Comparison of ENCODE assay signal across 1 cellular context in the genomic region with DNA sequence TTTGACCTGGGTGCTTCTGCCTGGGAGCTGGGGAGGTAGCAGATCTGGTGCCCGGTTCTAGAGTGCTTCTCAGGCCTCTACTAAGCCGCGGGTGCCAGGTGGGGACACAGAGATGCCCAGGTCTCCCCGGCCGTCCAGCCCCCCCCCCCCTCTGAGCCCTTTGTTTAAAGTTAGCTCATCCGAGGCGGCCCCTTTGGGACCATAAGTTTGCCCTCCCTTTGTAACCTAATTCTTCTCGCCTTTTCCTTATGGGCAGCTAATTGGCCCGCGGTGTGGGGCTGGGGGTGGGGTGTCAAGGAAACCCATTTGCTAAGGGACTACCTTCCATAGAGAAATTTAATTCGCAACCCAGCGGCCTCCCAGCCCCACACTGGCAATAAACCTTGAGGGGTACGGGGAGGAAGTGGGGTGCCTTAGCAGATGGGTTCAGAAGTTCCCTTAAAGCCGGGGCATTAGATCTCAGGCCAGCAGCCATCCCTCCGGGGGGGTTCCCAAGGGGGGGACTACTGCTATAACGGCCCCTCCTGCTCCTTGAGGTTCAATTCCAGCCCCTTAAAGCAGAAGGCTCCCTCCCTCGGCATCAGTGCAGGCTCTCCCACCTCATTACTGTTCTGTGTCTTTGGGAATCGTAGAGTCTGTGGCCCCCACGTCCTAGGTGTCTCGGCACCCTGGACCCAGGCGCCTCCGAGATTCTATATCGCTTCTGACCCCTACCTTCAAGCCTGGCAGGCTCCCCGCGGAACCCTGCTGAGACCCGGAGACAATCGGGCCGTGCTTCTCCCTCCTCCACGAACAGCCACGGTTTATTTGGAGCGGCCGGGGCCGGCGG.
TF ChIP-seq lines count a peak whose summit lies in the region.

No MANE protein-coding gene starts in this region.

TF ChIP-seq in GM23338, 12 proteins besides CTCF, POLR2A, EP300 and RAD21:
- TF ChIP-seq, protein P1, sequence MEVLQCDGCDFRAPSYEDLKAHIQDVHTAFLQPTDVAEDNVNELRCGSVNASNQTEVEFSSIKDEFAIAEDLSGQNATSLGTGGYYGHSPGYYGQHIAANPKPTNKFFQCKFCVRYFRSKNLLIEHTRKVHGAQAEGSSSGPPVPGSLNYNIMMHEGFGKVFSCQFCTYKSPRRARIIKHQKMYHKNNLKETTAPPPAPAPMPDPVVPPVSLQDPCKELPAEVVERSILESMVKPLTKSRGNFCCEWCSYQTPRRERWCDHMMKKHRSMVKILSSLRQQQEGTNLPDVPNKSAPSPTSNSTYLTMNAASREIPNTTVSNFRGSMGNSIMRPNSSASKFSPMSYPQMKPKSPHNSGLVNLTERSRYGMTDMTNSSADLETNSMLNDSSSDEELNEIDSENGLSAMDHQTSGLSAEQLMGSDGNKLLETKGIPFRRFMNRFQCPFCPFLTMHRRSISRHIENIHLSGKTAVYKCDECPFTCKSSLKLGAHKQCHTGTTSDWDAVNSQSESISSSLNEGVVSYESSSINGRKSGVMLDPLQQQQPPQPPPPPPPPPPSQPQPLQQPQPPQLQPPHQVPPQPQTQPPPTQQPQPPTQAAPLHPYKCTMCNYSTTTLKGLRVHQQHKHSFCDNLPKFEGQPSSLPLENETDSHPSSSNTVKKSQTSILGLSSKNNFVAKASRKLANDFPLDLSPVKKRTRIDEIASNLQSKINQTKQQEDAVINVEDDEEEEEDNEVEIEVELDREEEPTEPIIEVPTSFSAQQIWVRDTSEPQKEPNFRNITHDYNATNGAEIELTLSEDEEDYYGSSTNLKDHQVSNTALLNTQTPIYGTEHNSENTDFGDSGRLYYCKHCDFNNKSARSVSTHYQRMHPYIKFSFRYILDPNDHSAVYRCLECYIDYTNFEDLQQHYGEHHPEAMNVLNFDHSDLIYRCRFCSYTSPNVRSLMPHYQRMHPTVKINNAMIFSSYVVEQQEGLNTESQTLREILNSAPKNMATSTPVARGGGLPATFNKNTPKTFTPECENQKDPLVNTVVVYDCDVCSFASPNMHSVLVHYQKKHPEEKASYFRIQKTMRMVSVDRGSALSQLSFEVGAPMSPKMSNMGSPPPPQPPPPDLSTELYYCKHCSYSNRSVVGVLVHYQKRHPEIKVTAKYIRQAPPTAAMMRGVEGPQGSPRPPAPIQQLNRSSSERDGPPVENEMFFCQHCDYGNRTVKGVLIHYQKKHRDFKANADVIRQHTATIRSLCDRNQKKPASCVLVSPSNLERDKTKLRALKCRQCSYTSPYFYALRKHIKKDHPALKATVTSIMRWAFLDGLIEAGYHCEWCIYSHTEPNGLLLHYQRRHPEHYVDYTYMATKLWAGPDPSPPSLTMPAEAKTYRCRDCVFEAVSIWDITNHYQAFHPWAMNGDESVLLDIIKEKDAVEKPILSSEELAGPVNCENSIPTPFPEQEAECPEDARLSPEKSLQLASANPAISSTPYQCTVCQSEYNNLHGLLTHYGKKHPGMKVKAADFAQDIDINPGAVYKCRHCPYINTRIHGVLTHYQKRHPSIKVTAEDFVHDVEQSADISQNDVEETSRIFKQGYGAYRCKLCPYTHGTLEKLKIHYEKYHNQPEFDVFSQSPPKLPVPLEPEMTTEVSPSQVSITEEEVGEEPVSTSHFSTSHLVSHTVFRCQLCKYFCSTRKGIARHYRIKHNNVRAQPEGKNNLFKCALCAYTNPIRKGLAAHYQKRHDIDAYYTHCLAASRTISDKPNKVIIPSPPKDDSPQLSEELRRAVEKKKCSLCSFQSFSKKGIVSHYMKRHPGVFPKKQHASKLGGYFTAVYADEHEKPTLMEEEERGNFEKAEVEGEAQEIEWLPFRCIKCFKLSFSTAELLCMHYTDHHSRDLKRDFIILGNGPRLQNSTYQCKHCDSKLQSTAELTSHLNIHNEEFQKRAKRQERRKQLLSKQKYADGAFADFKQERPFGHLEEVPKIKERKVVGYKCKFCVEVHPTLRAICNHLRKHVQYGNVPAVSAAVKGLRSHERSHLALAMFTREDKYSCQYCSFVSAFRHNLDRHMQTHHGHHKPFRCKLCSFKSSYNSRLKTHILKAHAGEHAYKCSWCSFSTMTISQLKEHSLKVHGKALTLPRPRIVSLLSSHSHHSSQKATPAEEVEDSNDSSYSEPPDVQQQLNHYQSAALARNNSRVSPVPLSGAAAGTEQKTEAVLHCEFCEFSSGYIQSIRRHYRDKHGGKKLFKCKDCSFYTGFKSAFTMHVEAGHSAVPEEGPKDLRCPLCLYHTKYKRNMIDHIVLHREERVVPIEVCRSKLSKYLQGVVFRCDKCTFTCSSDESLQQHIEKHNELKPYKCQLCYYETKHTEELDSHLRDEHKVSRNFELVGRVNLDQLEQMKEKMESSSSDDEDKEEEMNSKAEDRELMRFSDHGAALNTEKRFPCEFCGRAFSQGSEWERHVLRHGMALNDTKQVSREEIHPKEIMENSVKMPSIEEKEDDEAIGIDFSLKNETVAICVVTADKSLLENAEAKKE (CRISPR knock-in tag; IDR thresholded peaks at IDR 0.05): no peak
- TF ChIP-seq JUNB (IDR thresholded peaks at IDR 0.05; ENCODE audit: unreplicated experiment) (no peak), EZH2phosphoT487 (IDR thresholded peaks at IDR 0.05; ENCODE audit: unreplicated experiment) (peak; percentile 58), ZNF331 (CRISPR knock-in tag; IDR thresholded peaks at IDR 0.05; ENCODE audit: low read depth) (no peak), CREB1 (CRISPR knock-in tag; IDR thresholded peaks at IDR 0.05; ENCODE audit: low read depth) (no peak)
- TF ChIP-seq, protein P2, sequence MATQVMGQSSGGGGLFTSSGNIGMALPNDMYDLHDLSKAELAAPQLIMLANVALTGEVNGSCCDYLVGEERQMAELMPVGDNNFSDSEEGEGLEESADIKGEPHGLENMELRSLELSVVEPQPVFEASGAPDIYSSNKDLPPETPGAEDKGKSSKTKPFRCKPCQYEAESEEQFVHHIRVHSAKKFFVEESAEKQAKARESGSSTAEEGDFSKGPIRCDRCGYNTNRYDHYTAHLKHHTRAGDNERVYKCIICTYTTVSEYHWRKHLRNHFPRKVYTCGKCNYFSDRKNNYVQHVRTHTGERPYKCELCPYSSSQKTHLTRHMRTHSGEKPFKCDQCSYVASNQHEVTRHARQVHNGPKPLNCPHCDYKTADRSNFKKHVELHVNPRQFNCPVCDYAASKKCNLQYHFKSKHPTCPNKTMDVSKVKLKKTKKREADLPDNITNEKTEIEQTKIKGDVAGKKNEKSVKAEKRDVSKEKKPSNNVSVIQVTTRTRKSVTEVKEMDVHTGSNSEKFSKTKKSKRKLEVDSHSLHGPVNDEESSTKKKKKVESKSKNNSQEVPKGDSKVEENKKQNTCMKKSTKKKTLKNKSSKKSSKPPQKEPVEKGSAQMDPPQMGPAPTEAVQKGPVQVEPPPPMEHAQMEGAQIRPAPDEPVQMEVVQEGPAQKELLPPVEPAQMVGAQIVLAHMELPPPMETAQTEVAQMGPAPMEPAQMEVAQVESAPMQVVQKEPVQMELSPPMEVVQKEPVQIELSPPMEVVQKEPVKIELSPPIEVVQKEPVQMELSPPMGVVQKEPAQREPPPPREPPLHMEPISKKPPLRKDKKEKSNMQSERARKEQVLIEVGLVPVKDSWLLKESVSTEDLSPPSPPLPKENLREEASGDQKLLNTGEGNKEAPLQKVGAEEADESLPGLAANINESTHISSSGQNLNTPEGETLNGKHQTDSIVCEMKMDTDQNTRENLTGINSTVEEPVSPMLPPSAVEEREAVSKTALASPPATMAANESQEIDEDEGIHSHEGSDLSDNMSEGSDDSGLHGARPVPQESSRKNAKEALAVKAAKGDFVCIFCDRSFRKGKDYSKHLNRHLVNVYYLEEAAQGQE (IDR thresholded peaks at IDR 0.05; ENCODE audit: unreplicated experiment): no peak
